Comparison of ENCODE assay signal across 19 cellular contexts in the genomic region with DNA sequence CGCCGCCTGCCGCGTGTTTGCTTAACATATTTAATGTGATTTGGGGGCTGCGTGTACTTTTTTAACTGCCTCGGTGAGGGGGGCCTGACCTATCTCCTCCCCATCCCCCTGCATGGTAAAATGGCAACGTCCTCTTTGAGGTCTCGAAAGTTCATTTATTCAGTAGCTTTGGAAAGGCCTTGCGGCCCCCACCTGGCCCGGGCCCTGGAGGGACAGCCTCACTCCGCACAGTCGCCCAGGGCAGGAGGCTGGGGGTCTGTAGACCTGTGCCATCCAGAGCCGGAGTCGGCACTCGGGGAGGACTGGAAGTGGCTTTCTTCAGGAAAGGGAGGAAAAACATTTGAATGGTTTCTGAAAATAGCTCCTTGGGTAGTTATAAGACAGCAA. TPM values are rescaled to one million over a fixed set of nuclear protein-coding genes. Genes with fewer than 3 reads are reported as not detected.
DNase-seq lines count a peak whose midpoint lies in the region; ATAC-seq and TF ChIP-seq lines count a peak whose summit lies in the region.
"Had no signal": no experiment of that assay in that cellular context is flagged by ENCODE, and none has a peak within 500 bp of the region (broad histone marks: within the 10 kb centered on the region; RNA-seq: fewer than 3 reads in every experiment).

No MANE protein-coding gene starts in this region.

- TF ChIP-seq CTCF in chondrocyte (IDR thresholded peaks at IDR 0.05) = no peak
- TF ChIP-seq CTCF in natural killer cell (IDR thresholded peaks at IDR 0.05) = no peak
- TF ChIP-seq CTCF in WTC11 (IDR thresholded peaks at IDR 0.05) = no peak

- peak overlapping the region; percentile 95 for H3K27ac ChIP-seq in temporal lobe (ENCODE audit: low read depth, low read length)

- POLR2A ChIA-PET in WTC11 (lab: Charles Lee) = no interaction called here

- intact Hi-C loops in natural killer cell (cut with micrococcal nuclease) = no loop called here

- no peaks in the 10 kb centered on the region for H3K4me1 Mint-ChIP-seq in activated T-cell treated with anti-CD3 and anti-CD28 coated beads, Interleukin-2, amount 50 U/mL, for 24 hours (ENCODE audit: low read depth)
- H3K4me1 Mint-ChIP-seq in activated T-cell treated with anti-CD3 and anti-CD28 coated beads, Interleukin-2, amount 50 U/mL, for 4 hours (ENCODE audit: low read depth) = no peaks in the 10 kb centered on the region
- peaks cover 2% of the 10 kb centered on the region for H3K4me1 Mint-ChIP-seq in chondrocyte (ENCODE audit: low read depth)
- H3K4me1 Mint-ChIP-seq in natural killer cell = no peaks in the 10 kb centered on the region
- no peaks in the 10 kb centered on the region for H3K4me1 Mint-ChIP-seq in stimulated activated naive CD8-positive, alpha-beta T cell treated with anti-CD3 and anti-CD28 coated beads, Interleukin-15, amount 100 ng/mL, for 72 hours
- peaks cover 4% of the 10 kb centered on the region; the same call in 1 of the 2 replicates for H3K4me1 Mint-ChIP-seq in WTC11
- H3K4me1 Mint-ChIP-seq: CD4-positive, alpha-beta memory T cell had no signal

- H3K9me3 Mint-ChIP-seq in activated T-cell treated with anti-CD3 and anti-CD28 coated beads, Interleukin-2, amount 50 U/mL, for 24 hours = no peaks in the 10 kb centered on the region
- H3K9me3 Mint-ChIP-seq in activated T-cell treated with anti-CD3 and anti-CD28 coated beads, Interleukin-2, amount 50 U/mL, for 4 hours = no peaks in the 10 kb centered on the region
- peaks cover 8% of the 10 kb centered on the region for H3K9me3 Mint-ChIP-seq in chondrocyte (ENCODE audit: low read depth)
- peaks cover 0 to 4% of the 10 kb centered on the region in 2 donors for H3K9me3 Mint-ChIP-seq in natural killer cell
- H3K9me3 Mint-ChIP-seq in stimulated activated naive CD8-positive, alpha-beta T cell treated with anti-CD3 and anti-CD28 coated beads, Interleukin-15, amount 100 ng/mL, for 72 hours = no peaks in the 10 kb centered on the region
- H3K9me3 Mint-ChIP-seq in WTC11 = peaks cover 20% of the 10 kb centered on the region

- no peak overlapping the region for H3K4me3 Mint-ChIP-seq in activated T-cell treated with anti-CD3 and anti-CD28 coated beads, Interleukin-2, amount 50 U/mL, for 24 hours
- no peak overlapping the region for H3K4me3 Mint-ChIP-seq in activated T-cell treated with anti-CD3 and anti-CD28 coated beads, Interleukin-2, amount 50 U/mL, for 4 hours
- no peak overlapping the region for H3K4me3 Mint-ChIP-seq in chondrocyte (ENCODE audit: unreplicated experiment)
- H3K4me3 Mint-ChIP-seq in natural killer cell = no peak overlapping the region
- H3K4me3 Mint-ChIP-seq in stimulated activated naive CD8-positive, alpha-beta T cell treated with anti-CD3 and anti-CD28 coated beads, Interleukin-15, amount 100 ng/mL, for 72 hours = no peak overlapping the region
- no peak overlapping the region for H3K4me3 Mint-ChIP-seq in WTC11
- H3K4me3 Mint-ChIP-seq: CD4-positive, alpha-beta memory T cell; H9 had no signal

- H3K27ac Mint-ChIP-seq in activated T-cell treated with anti-CD3 and anti-CD28 coated beads, Interleukin-2, amount 50 U/mL, for 24 hours = no peak overlapping the region
- H3K27ac Mint-ChIP-seq in chondrocyte (ENCODE audit: unreplicated experiment) = no peak overlapping the region
- H3K27ac Mint-ChIP-seq in natural killer cell = no peak overlapping the region
- H3K27ac Mint-ChIP-seq in stimulated activated naive CD8-positive, alpha-beta T cell treated with anti-CD3 and anti-CD28 coated beads, Interleukin-15, amount 100 ng/mL, for 72 hours = no peak overlapping the region
- no peak overlapping the region for H3K27ac Mint-ChIP-seq in WTC11
- H3K27ac Mint-ChIP-seq: CD4-positive, alpha-beta memory T cell; H9 had no signal

- H3K27me3 Mint-ChIP-seq in activated T-cell treated with anti-CD3 and anti-CD28 coated beads, Interleukin-2, amount 50 U/mL, for 24 hours = no peaks in the 10 kb centered on the region
- H3K27me3 Mint-ChIP-seq in activated T-cell treated with anti-CD3 and anti-CD28 coated beads, Interleukin-2, amount 50 U/mL, for 4 hours (ENCODE audit: low read depth) = no peaks in the 10 kb centered on the region
- H3K27me3 Mint-ChIP-seq in chondrocyte (ENCODE audit: low read depth) (peaks cover 2% of the 10 kb centered on the region), natural killer cell (ENCODE audit: low read depth in 2 of 2) (peaks cover 0 to 5% of the 10 kb centered on the region in 2 donors), WTC11 (ENCODE audit: low read depth) (no peaks in the 10 kb centered on the region)
- H3K27me3 Mint-ChIP-seq in stimulated activated naive CD8-positive, alpha-beta T cell treated with anti-CD3 and anti-CD28 coated beads, Interleukin-15, amount 100 ng/mL, for 72 hours = no peaks in the 10 kb centered on the region

- peak; percentile 15 for DNase-seq in activated T-cell treated with anti-CD3 and anti-CD28 coated beads, Interleukin-2, amount 50 U/mL, for 24 hours
- DNase-seq in activated T-cell treated with anti-CD3 and anti-CD28 coated beads, Interleukin-2, amount 50 U/mL, for 4 hours = no peak
- DNase-seq in chondrocyte (ENCODE audit: low spot score) (peak; percentile 61), natural killer cell (peak; percentile 7), WTC11 (ENCODE audit: low spot score) (no peak)
- no peak for DNase-seq in stimulated activated naive CD8-positive, alpha-beta T cell treated with anti-CD3 and anti-CD28 coated beads, Interleukin-15, amount 100 ng/mL, for 72 hours
- DNase-seq: Calu3; CD4-positive, alpha-beta memory T cell; H9; IMR-90; Kasumi-1; MM.1S; NCI-H1105; NCI-H1694; NCI-H510A treated with DMSO at 0.1 percent for 48 hours had no signal

- H3K36me3 Mint-ChIP-seq in activated T-cell treated with anti-CD3 and anti-CD28 coated beads, Interleukin-2, amount 50 U/mL, for 24 hours (ENCODE audit: low read depth) = no peaks in the 10 kb centered on the region
- H3K36me3 Mint-ChIP-seq in activated T-cell treated with anti-CD3 and anti-CD28 coated beads, Interleukin-2, amount 50 U/mL, for 4 hours (ENCODE audit: insufficient read depth) = no peaks in the 10 kb centered on the region
- H3K36me3 Mint-ChIP-seq in chondrocyte (ENCODE audit: low read depth) = no peaks in the 10 kb centered on the region
- no peaks in the 10 kb centered on the region for H3K36me3 Mint-ChIP-seq in natural killer cell
- H3K36me3 Mint-ChIP-seq in WTC11 = peaks cover 22% of the 10 kb centered on the region
- H3K36me3 Mint-ChIP-seq: CD4-positive, alpha-beta memory T cell had no signal

- ATAC-seq in activated T-cell treated with anti-CD3 and anti-CD28 coated beads, Interleukin-2, amount 50 U/mL, for 4 hours = no peak
- ATAC-seq in natural killer cell = no peak
- no peak for ATAC-seq in stimulated activated naive CD8-positive, alpha-beta T cell treated with anti-CD3 and anti-CD28 coated beads, Interleukin-15, amount 100 ng/mL, for 72 hours
- ATAC-seq in HG02885 (IDR thresholded peaks at IDR 0.05; ENCODE audit: poor library complexity, unreplicated experiment) = no peak
- ATAC-seq in WTC11 = no peak

- CTCF ChIA-PET in WTC11 (lab: Charles Lee) = interaction anchor here (0.7 kb wide), 1 partner anchor 354 kb away, joined by 3 read pairs; no protein-coding TSS in a partner anchor

TF ChIP-seq in WTC11, 78 proteins besides CTCF, POLR2A, EP300 and RAD21:
- TF ChIP-seq ETV6 (CRISPR knock-in tag; IDR thresholded peaks at IDR 0.05) = no peak
- no peak for TF ChIP-seq NR2C2 (CRISPR knock-in tag; IDR thresholded peaks at IDR 0.05)

RNA-seq across cellular contexts. Expression of a gene that starts 38.0 kb away (rescaled TPM):
- total RNA-seq in activated T-cell treated with anti-CD3 and anti-CD28 coated beads, Interleukin-2, amount 50 U/mL, for 4 hours = not detected
- total RNA-seq in chondrocyte (not detected in 3 replicates), natural killer cell (not detected), temporal lobe (not detected), WTC11 (2021) (not detected in 3 replicates)
- total RNA-seq: A172; Calu3; CD4-positive, alpha-beta memory T cell; H9; HT1080; IMR-90 had no signal

Comparison
In these comparisons a context has a peak if more than half of its experiments do, and no peak if none do; other contexts are left out.
1. DNase-seq: peak in activated T-cell treated with anti-CD3 and anti-CD28 coated beads, Interleukin-2, amount 50 U/mL, for 24 hours (single experiment), chondrocyte (single experiment) and natural killer cell (single experiment); none in activated T-cell treated with anti-CD3 and anti-CD28 coated beads, Interleukin-2, amount 50 U/mL, for 4 hours (single experiment), stimulated activated naive CD8-positive, alpha-beta T cell treated with anti-CD3 and anti-CD28 coated beads, Interleukin-15, amount 100 ng/mL, for 72 hours (0 of 2) and WTC11 (single experiment).